ENCODE assay signal across 9 cellular contexts in genomic region chr3:66386925-66387650, GRCh38.
DNase-seq lines count a peak whose midpoint lies in the region; ATAC-seq, FAIRE-seq and TF ChIP-seq lines count a peak whose summit lies in the region.
"Had no signal": no experiment of that assay in that cellular context is flagged by ENCODE, and none has a peak within 500 bp of the region (broad histone marks: within the 10 kb centered on the region; RNA-seq: fewer than 3 reads in every experiment).

No MANE protein-coding gene starts in this region.

- H3F3A ChIP-seq in neural progenitor cell (ENCODE audit: low read depth) = peaks cover 45% of the 10 kb centered on the region

- H3K27me3 ChIP-seq in layer of hippocampus (ENCODE audit: control insufficient read depth, insufficient read depth, low read length) = no peaks in the 10 kb centered on the region
- no peaks in the 10 kb centered on the region for H3K27me3 ChIP-seq in neural progenitor cell

- no peak overlapping the region for H3K27ac Mint-ChIP-seq in neural progenitor cell

- peaks cover 9% of the 10 kb centered on the region for H3K9me3 Mint-ChIP-seq in neural progenitor cell

- H4K20me1 ChIP-seq in neural progenitor cell (ENCODE audit: low read depth) = peaks cover 77% of the 10 kb centered on the region

- DNase-seq in frontal cortex (ENCODE audit: low spot score in 2 of 2) = no peak
- DNase-seq in neural progenitor cell (ENCODE audit: low spot score) = no peak
- no peak for DNase-seq in omental fat pad (ENCODE audit: low spot score)
- DNase-seq in DMS53 (lab: John Stamatoyannopoulos, UW) = no peak

- peaks cover 3% of the 10 kb centered on the region for H3K4me1 ChIP-seq in neural progenitor cell

- no peaks in the 10 kb centered on the region for H3K9me3 ChIP-seq in neural progenitor cell (ENCODE audit: low read depth)

- H3K27ac ChIP-seq in layer of hippocampus (ENCODE audit: low read depth, low read length) (peak overlapping the region; percentile 80), neural progenitor cell (no peak overlapping the region)

- no peak overlapping the region for H3K4me2 ChIP-seq in neural progenitor cell

- FAIRE-seq in frontal cortex (lab: Jason Lieb, UNC) = no peak
- FAIRE-seq: endometrium had no signal

- peaks cover 79% of the 10 kb centered on the region for H3K79me2 ChIP-seq in neural progenitor cell (ENCODE audit: low read depth)

- H3K27me3 Mint-ChIP-seq in neural progenitor cell (ENCODE audit: insufficient read depth, low read depth) = no peaks in the 10 kb centered on the region

- no peak overlapping the region for H3K9ac ChIP-seq in neural progenitor cell

- H3K36me3 ChIP-seq in neural progenitor cell = peaks cover 49% of the 10 kb centered on the region

- ATAC-seq in GM18505 (IDR thresholded peaks at IDR 0.05; ENCODE audit: unreplicated experiment) (peak; percentile 44), GM21619 (IDR thresholded peaks at IDR 0.05; ENCODE audit: unreplicated experiment) (peak; percentile 48), HG03521 (IDR thresholded peaks at IDR 0.05; ENCODE audit: unreplicated experiment) (peak; percentile 51), omental fat pad (ENCODE audit: low FRiP score) (no peak)

- H3K4me1 Mint-ChIP-seq in neural progenitor cell = no peaks in the 10 kb centered on the region

- TF ChIP-seq POLR2A in GM18505 (IDR thresholded peaks at IDR 0.05; ENCODE audit: borderline replicate concordance, extremely low read depth, insufficient read depth, insufficient read length) = no peak

- no peak for TF ChIP-seq CTCF in neural progenitor cell (IDR thresholded peaks at IDR 0.05)
- no peak for TF ChIP-seq CTCF in omental fat pad (IDR thresholded peaks at IDR 0.05)

- no peak overlapping the region for H3K4me3 ChIP-seq in neural progenitor cell

- peaks cover 84% of the 10 kb centered on the region for H3K36me3 Mint-ChIP-seq in neural progenitor cell

- H3K4me3 Mint-ChIP-seq in neural progenitor cell = no peak overlapping the region

- H2AFZ ChIP-seq in neural progenitor cell (replicated peaks) = no peak overlapping the region
